ENCODE assay signal across 16 cellular contexts in the genomic region with DNA sequence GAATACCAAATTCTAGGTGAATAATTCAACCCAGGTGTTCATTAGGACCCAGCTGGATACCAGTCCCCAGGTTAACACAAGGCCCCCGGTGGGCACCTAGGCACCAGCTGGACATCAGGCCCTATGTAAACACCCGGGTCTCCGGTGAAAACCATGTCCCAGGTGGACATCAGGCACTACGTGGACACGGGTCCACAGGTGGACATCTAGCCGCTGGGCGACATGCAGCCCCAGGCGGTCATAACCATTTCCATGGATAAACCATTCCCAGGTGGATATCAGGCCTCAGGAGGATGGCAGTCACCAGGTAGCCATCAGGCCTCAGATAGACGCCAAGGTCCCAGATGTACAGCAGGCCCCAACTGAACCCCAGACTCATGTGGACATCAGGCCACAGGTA. TPM values are rescaled to one million over a fixed set of nuclear protein-coding genes. Genes with fewer than 3 reads are reported as not detected.
A peak's percentile ranks its signal among the peaks of the same experiment; 100 is the strongest.
DNase-seq lines count a peak whose midpoint lies in the region; ATAC-seq and TF ChIP-seq lines count a peak whose summit lies in the region.
"Not testable (repeated sequence)": the region's sequence is repeated elsewhere in the genome, so short reads cannot be mapped to it uniquely, and the experiment has no call there.
"Had no signal": no experiment of that assay in that cellular context is flagged by ENCODE, and none has a peak within 500 bp of the region (broad histone marks: within the 10 kb centered on the region; RNA-seq: fewer than 3 reads in every experiment).

No MANE protein-coding gene starts in this region.

- H3K4me2 ChIP-seq in hepatocyte = not testable (repeated sequence)

- TF ChIP-seq POLR2A in esophagus muscularis mucosa (IDR thresholded peaks at IDR 0.05; ENCODE audit: low read depth) = not testable (repeated sequence)

- WGBS in esophagus muscularis mucosa = 80% methylated on average over 2 of the region's 9 CpGs
- WGBS in hepatocyte (ENCODE audit: low lambda C conversion rate, missing lambda C conversion rate) = 88% methylated on average over 9 of the region's 9 CpGs

- H3K4me3 Mint-ChIP-seq in chondrocyte (ENCODE audit: unreplicated experiment) = not testable (repeated sequence)

- intact Hi-C loops in esophagus muscularis mucosa (cut with DNase I); Right ventricle myocardium superior (cut with DNase I); posterior vena cava (cut with DNase I): not testable (repeated sequence)

- H3K27me3 Mint-ChIP-seq in chondrocyte (ENCODE audit: low read depth) = not testable (repeated sequence)

- not testable (repeated sequence) for H3K27ac Mint-ChIP-seq in chondrocyte (ENCODE audit: unreplicated experiment)

- H2AFZ ChIP-seq in hepatocyte = not testable (repeated sequence)

- H3K4me3 ChIP-seq in MG63, esophagus muscularis mucosa, hepatocyte: not testable (repeated sequence)

- ATAC-seq in Right ventricle myocardium superior (ENCODE audit: poor library complexity) = not testable (repeated sequence)

- H3K9me3 ChIP-seq in MG63; esophagus muscularis mucosa; hepatocyte (ENCODE audit: low read depth): not testable (repeated sequence)

- H4K20me1 ChIP-seq in hepatocyte (ENCODE audit: insufficient read depth, poor library complexity, severe bottlenecking) = not testable (repeated sequence)

- not testable (repeated sequence) for H3K9me3 Mint-ChIP-seq in chondrocyte (ENCODE audit: low read depth)

- not testable (repeated sequence) for TF ChIP-seq EP300 in esophagus muscularis mucosa (IDR thresholded peaks at IDR 0.05)

- not testable (repeated sequence) for H3K36me3 Mint-ChIP-seq in chondrocyte (ENCODE audit: low read depth)

- not testable (repeated sequence) for H3K27me3 ChIP-seq in MG63, esophagus muscularis mucosa, hepatocyte

- H3K9me2 ChIP-seq in hepatocyte (replicated peaks; ENCODE audit: insufficient read depth) = not testable (repeated sequence)

- not testable (repeated sequence) for H3K79me2 ChIP-seq in hepatocyte

- not testable (repeated sequence) for TF ChIP-seq CTCF in chondrocyte (IDR thresholded peaks at IDR 0.05); esophagus muscularis mucosa (IDR thresholded peaks at IDR 0.05); hepatocyte (IDR thresholded peaks at IDR 0.05; ENCODE audit: poor library complexity)

- DNase-seq in MG63 (peak; percentile 0), chondrocyte (ENCODE audit: low spot score) (peak; percentile 49), esophagus muscularis mucosa (ENCODE audit: extremely low spot score) (peak; percentile 26), Right ventricle myocardium superior (peak; percentile 13), hepatocyte (ENCODE audit: low spot score) (peak; percentile 1), posterior vena cava (ENCODE audit: low spot score) (peak; percentile 57)

- H3K27ac ChIP-seq in esophagus muscularis mucosa (replicated peaks in 1 of 4); hepatocyte: not testable (repeated sequence)

- H3K36me3 ChIP-seq in MG63; esophagus muscularis mucosa; hepatocyte (replicated peaks; ENCODE audit: insufficient read depth, low read depth): not testable (repeated sequence)

- H3K4me1 ChIP-seq in esophagus muscularis mucosa; hepatocyte (ENCODE audit: insufficient read depth): not testable (repeated sequence)

- not testable (repeated sequence) for H3K4me1 Mint-ChIP-seq in chondrocyte (ENCODE audit: low read depth)

RNA-seq across cellular contexts. Expression of a gene that starts 12.1 kb away (rescaled TPM):
- not detected in 2 replicates for total RNA-seq in MG63 (2014; rRNA removed; shearing (Covaris generic); ENCODE audit: low replicate concordance)
- total RNA-seq in chondrocyte (not detected in 3 replicates), esophagus muscularis mucosa (not detected), Right ventricle myocardium superior (not detected), hepatocyte (not detected in 2 replicates), posterior vena cava (not detected)
- polyA plus RNA-seq in hepatocyte = not detected in 2 replicates
- total RNA-seq: A172; A673; Caco-2; CD4-positive, CD25-positive, alpha-beta regulatory T cell; CD8-positive, alpha-beta T cell; GM12878; GM23248; H1; H7 had no signal
- polyA plus RNA-seq: BJ; CD4-positive, CD25-positive, alpha-beta regulatory T cell; GM12878; GM23248; H1 had no signal

Comparison
In these comparisons a context has a peak if more than half of its experiments do, and no peak if none do; other contexts are left out.
1. DNase-seq: peak in every context shown above with its lines; median percentile 57 in posterior vena cava; 49 in chondrocyte; 26 in esophagus muscularis mucosa; 13 in Right ventricle myocardium superior; 1 in hepatocyte; 0 in MG63.